In the genomic region with DNA sequence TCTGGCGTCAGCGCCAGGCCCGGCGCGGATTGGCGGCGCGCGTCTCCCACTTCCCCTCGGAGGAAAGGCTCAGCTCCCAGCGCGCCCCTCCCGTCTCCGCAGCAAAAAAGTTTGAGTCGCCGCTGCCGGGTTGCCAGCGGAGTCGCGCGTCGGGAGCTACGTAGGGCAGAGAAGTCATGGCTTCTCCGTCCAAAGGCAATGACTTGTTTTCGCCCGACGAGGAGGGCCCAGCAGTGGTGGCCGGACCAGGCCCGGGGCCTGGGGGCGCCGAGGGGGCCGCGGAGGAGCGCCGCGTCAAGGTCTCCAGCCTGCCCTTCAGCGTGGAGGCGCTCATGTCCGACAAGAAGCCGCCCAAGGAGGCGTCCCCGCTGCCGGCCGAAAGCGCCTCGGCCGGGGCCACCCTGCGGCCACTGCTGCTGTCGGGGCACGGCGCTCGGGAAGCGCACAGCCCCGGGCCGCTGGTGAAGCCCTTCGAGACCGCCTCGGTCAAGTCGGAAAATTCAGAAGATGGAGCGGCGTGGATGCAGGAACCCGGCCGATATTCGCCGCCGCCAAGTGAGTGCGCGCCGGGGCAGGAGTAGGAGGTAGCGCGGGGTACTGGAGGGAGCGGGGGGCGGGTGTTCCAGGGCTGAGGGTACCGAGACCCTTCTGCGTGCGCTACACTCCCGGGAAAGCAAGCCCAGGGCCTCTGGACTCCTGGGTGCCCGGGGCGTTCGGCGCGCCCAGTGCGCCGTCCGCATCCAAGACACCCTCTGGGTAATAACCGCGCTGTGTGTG, we compare ENCODE assay signal across 8 cellular contexts. TPM values are rescaled to one million over a fixed set of nuclear protein-coding genes. Genes with fewer than 3 reads are reported as not detected.
DNase-seq lines count a peak whose midpoint lies in the region; ATAC-seq and TF ChIP-seq lines count a peak whose summit lies in the region.

A gene (plus strand): TSS at position 99 of the 777 bp plus-strand sequence. CDS start 78 bp downstream, at position 177.

- H2AFZ ChIP-seq in PC-3 (ENCODE audit: low read length): peak within 1 kb of the TSS; percentile 98

- no peaks in the 10 kb centered on the region for H3K9me3 ChIP-seq in PC-3 (ENCODE audit: low read length)
- H3K9me3 ChIP-seq in breast epithelium: no peaks in the 10 kb centered on the region
- H3K9me3 ChIP-seq in iPS-15b (ENCODE audit: control insufficient read depth, insufficient read depth, low read length): no peaks in the 10 kb centered on the region

- H4K20me1 ChIP-seq in PC-3 (ENCODE audit: low read length): no peaks in the 10 kb centered on the region

- BruUV-seq in PC-3 (replicated peaks; lab: Mats Ljungman, UMichigan): no TSS peak

- DNase-seq in ELF-1 (ENCODE audit: low read depth, low spot score): peak; percentile 96
- peak; percentile 77 for DNase-seq in PC-3
- peak; percentile 85 to 94 for DNase-seq in breast epithelium (ENCODE audit: low spot score in 2 of 2)
- DNase-seq in retinal pigment epithelial cell (ENCODE audit: low read depth): peak; percentile 69
- no peak for DNase-seq in stimulated activated naive CD4-positive, alpha-beta T cell treated with Interleukin-2 at 50 U/mL for 16 hours (lab: John Stamatoyannopoulos, UW)

- 0 out of 2 replicates have a peak, but pooled peaks cover 11% of the 10 kb centered on the region for H3K79me2 ChIP-seq in PC-3 (ENCODE audit: low read length)

- no peaks in the 10 kb centered on the region for H3K36me3 ChIP-seq in PC-3 (ENCODE audit: low read depth, low read length)
- H3K36me3 ChIP-seq in breast epithelium: no peaks in the 10 kb centered on the region
- no peaks in the 10 kb centered on the region for H3K36me3 ChIP-seq in iPS-15b (ENCODE audit: control insufficient read depth, insufficient read depth, low read length)

- peaks cover 29% of the 10 kb centered on the region for H3K27me3 ChIP-seq in PC-3 (ENCODE audit: low read length)
- H3K27me3 ChIP-seq in breast epithelium: peaks cover 0 to 33% of the 10 kb centered on the region in 2 donors
- H3K27me3 ChIP-seq in iPS-15b (ENCODE audit: control insufficient read depth, insufficient read depth, low read length): peaks cover 92% of the 10 kb centered on the region

- peak; percentile 51 for TF ChIP-seq POLR2A in breast epithelium (IDR thresholded peaks at IDR 0.05)

- ATAC-seq in PC-3: peak; percentile 96
- no peak for ATAC-seq in GM19397 (IDR thresholded peaks at IDR 0.05; ENCODE audit: unreplicated experiment)
- no peak for ATAC-seq in HG02763 (IDR thresholded peaks at IDR 0.05; ENCODE audit: unreplicated experiment)

- H3K27ac ChIP-seq in PC-3 (ENCODE audit: low read length): no peak within 1 kb of the TSS
- peak within 1 kb of the TSS; percentile 84 to 92 for H3K27ac ChIP-seq in breast epithelium

- peak within 1 kb of the TSS; percentile 81 for H3K4me3 ChIP-seq in PC-3 (ENCODE audit: low read length)
- H3K4me3 ChIP-seq in breast epithelium: peak within 1 kb of the TSS; percentile 65 to 89 (median 76)
- peak within 1 kb of the TSS; percentile 63 for H3K4me3 ChIP-seq in iPS-15b (ENCODE audit: low read depth, low read length)
- peak within 1 kb of the TSS; percentile 87 for H3K4me3 ChIP-seq in retinal pigment epithelial cell (ENCODE audit: low read length)

- H3K4me2 ChIP-seq in PC-3 (ENCODE audit: low read length): peak within 1 kb of the TSS; percentile 94

- no peaks in the 10 kb centered on the region for H3F3A ChIP-seq in PC-3 (ENCODE audit: low read length, unreplicated experiment)

- TF ChIP-seq CTCF in PC-3 (conservative IDR thresholded peaks at IDR 0.05; ENCODE audit: low read depth, low read length) (no peak), breast epithelium (IDR thresholded peaks at IDR 0.05) (no peak), retinal pigment epithelial cell (conservative IDR thresholded peaks at IDR 0.05; ENCODE audit: low read depth, low read length) (no peak)

- peak within 1 kb of the TSS; percentile 42; the same call in 1 of the 2 replicates for H3K9ac ChIP-seq in PC-3 (ENCODE audit: low read length)
- no peak within 1 kb of the TSS for H3K9ac ChIP-seq in iPS-15b (ENCODE audit: low read depth, low read length)

- CTCF ChIA-PET in PC-3 (lab: Charles Lee): no interaction called here

- H3K4me1 ChIP-seq in PC-3 (ENCODE audit: insufficient read depth, low read length) (no peaks in the 10 kb centered on the region), breast epithelium (no peaks in the 10 kb centered on the region), iPS-15b (ENCODE audit: control insufficient read depth, insufficient read depth, low read length) (peaks cover 25% of the 10 kb centered on the region)

- intact Hi-C loops in PC-3 (cut with micrococcal nuclease): no loop called here
- intact Hi-C loops in breast epithelium (cut with DNase I; ENCODE audit: low total_unique reads): loop anchor here (5.0 kb wide), 1 partner anchor 918 kb away; no protein-coding TSS in a partner anchor

- POLR2A ChIA-PET in PC-3 (lab: Charles Lee; ENCODE audit: unreplicated experiment): interaction anchor here (0.6 to 0.7 kb wide), 2 partner anchors 69 to 222 kb away, joined by 3 to 34 read pairs; no protein-coding TSS in a partner anchor

- H3K9me2 ChIP-seq in PC-3 (replicated peaks; ENCODE audit: low read length): no peaks in the 10 kb centered on the region

RNA-seq across cellular contexts. Expression of the gene that starts here (rescaled TPM):
- total RNA-seq in PC-3 (2014; rRNA removed) (4.1 and 4.9 TPM in 2 replicates), breast epithelium (10 to 100 TPM in 2 of 3 donors, 1 to 10 TPM in 1; 1.6 to 12.7 (median 11.5) TPM)
